Comparison of ENCODE assay signal across 22 cellular contexts in the genomic region with DNA sequence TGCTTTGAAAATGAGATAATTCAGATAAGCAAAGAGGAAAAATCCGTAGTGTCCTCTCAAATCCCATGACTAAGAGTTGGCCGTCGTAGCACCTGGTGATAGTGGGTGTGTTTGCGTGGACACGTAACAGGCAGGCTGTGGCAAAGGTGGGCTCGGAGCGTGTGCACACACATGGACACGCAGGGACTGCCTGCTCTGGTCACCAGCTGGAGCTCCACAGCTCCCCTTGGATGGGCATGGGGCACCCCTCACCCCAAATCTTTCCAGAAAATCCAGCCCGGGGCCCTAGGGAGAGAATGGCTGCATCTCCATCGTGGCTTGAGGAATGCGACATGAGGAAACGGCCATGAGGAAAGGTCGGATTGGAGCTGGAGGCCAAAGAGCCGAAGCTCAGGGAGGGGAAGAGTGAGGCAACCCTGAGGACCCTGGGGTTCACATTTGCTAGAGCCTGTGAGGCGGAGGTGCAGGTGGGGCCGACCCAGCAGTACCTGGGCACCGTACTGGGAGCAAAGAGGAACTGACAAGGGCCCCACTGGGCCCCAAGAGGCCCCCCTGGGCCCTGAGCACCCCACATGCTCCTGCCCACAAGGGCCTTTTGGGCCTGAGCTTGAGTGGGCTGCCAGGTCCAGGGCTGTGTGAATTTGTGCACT. TPM values are rescaled to one million over a fixed set of nuclear protein-coding genes. Genes with fewer than 3 reads are reported as not detected.
DNase-seq lines count a peak whose midpoint lies in the region; ATAC-seq, FAIRE-seq and TF ChIP-seq lines count a peak whose summit lies in the region.
"Had no signal": no experiment of that assay in that cellular context is flagged by ENCODE, and none has a peak within 500 bp of the region (broad histone marks: within the 10 kb centered on the region; RNA-seq: fewer than 3 reads in every experiment).

No MANE protein-coding gene starts in this region.

- H3K4me3 Mint-ChIP-seq in activated T-cell treated with anti-CD3 and anti-CD28 coated beads, Interleukin-2, amount 50 U/mL, for 24 hours = no peak overlapping the region
- H3K4me3 Mint-ChIP-seq: CD4-positive, alpha-beta memory T cell had no signal

- peak overlapping the region; percentile 32; the same call in 1 of the 2 replicates for H3K18ac ChIP-seq in H1 (ENCODE audit: extremely low read depth, low read length)
- peak overlapping the region; percentile 57 for H3K18ac ChIP-seq in neuronal stem cell (ENCODE audit: low read length)

- H2AK5ac ChIP-seq in H1 (ENCODE audit: low read depth, low read length) (no peak overlapping the region), neuronal stem cell (ENCODE audit: low read depth, low read length) (no peak overlapping the region)

- H3K27ac ChIP-seq in H1 (ENCODE audit: low read depth, low read length) = no peak overlapping the region
- H3K27ac ChIP-seq in neuronal stem cell (replicated peaks; ENCODE audit: low read length) = no peak overlapping the region
- H3K27ac ChIP-seq: BLaER1 treated with 17β-estradiol and CSF1 and Interleukin-3, amounts not matched to agents 10 nM and 100 nM; RWPE1 had no signal

- H3K9me3 ChIP-seq in H1 (ENCODE audit: insufficient read depth in 2 of 2, low read depth in 1 of 2, low read length in 1 of 2) (no peaks in the 10 kb centered on the region), neuronal stem cell (replicated peaks in 1 of 2; ENCODE audit: control insufficient read depth in 2 of 2, insufficient read depth in 1 of 2, low read depth in 1 of 2, low read length in 2 of 2) (no peaks in the 10 kb centered on the region)
- H3K9me3 ChIP-seq: BLaER1 treated with 17β-estradiol and CSF1 and Interleukin-3, amounts not matched to agents 10 nM and 100 nM; Caco-2 had no signal

- H3K56ac ChIP-seq in H1 (replicated peaks; ENCODE audit: insufficient read length, low read depth, low read length) = no peak overlapping the region

- no peak overlapping the region for H2BK15ac ChIP-seq in H1 (ENCODE audit: low read length)
- H2BK15ac ChIP-seq in neuronal stem cell (ENCODE audit: low read length) = no peak overlapping the region

- H2BK12ac ChIP-seq in H1 (ENCODE audit: low read depth, low read length) (no peak overlapping the region), neuronal stem cell (ENCODE audit: low read length) (no peak overlapping the region)

- H3K23ac ChIP-seq in H1 (ENCODE audit: insufficient read length) (no peak overlapping the region), neuronal stem cell (ENCODE audit: low read depth, low read length, poor library complexity) (peak overlapping the region; percentile 55)

- FAIRE-seq in H1 (lab: Jason Lieb, UNC) = no peak
- FAIRE-seq: GM12878, K562 had no signal

- no peak overlapping the region for H4K5ac ChIP-seq in H1 (ENCODE audit: insufficient read length, low read depth, low read length)

- H4K8ac ChIP-seq in H1 (ENCODE audit: extremely low read depth, insufficient read depth, low read length) = no peak overlapping the region
- no peak overlapping the region for H4K8ac ChIP-seq in neuronal stem cell (ENCODE audit: low read depth, low read length)

- H3K14ac ChIP-seq in H1 (ENCODE audit: insufficient read length) (no peak overlapping the region), neuronal stem cell (ENCODE audit: low read length) (peak overlapping the region; percentile 17)

- WGBS in H1 (ENCODE audit: extremely low coverage in 1 of 2, insufficient coverage in 1 of 2, insufficient read length in 1 of 2, insufficient replicate concordance in 2 of 2, low coverage in 1 of 2, low lambda C conversion rate in 2 of 2, missing lambda C conversion rate in 1 of 2), 2 experiments = 88% methylated on average over 17 of the region's 17 CpGs; no CpG with 5 or more reads in 1 of the 2 experiments
- no CpG with 5 or more reads among the region's 17 CpGs for WGBS in neuronal stem cell (ENCODE audit: extremely low coverage in 2 of 2, insufficient read length in 2 of 2, insufficient replicate concordance in 1 of 2), 2 donors

- no peak overlapping the region for H3K27ac Mint-ChIP-seq in activated T-cell treated with anti-CD3 and anti-CD28 coated beads, Interleukin-2, amount 50 U/mL, for 24 hours

- intact Hi-C loops in Right ventricle myocardium superior (cut with DNase I) = no loop called here
- intact Hi-C loops in left cardiac atrium (cut with DNase I) = no loop called here

- H4K91ac ChIP-seq in H1 (replicated peaks; ENCODE audit: insufficient read length, low read length) = no peak overlapping the region
- H4K91ac ChIP-seq in neuronal stem cell (ENCODE audit: low read depth, low read length, poor library complexity) = no peak overlapping the region

- CTCF ChIA-PET in H1 (lab: Charles Lee; ENCODE audit: partially characterized antibody) = interaction anchor here (1.4 kb wide), 1 partner anchor 27 kb away, joined by 4 read pairs; no protein-coding TSS in a partner anchor

- no peak overlapping the region for H2BK120ac ChIP-seq in H1 (replicated peaks; ENCODE audit: low read depth, low read length)
- H2BK120ac ChIP-seq in neuronal stem cell (ENCODE audit: low read depth, low read length) = peak overlapping the region; percentile 72

- H3K4me3 ChIP-seq in H1 (ENCODE audit: extremely low read depth in 1 of 4, insufficient read depth in 2 of 4, low read depth in 3 of 4, low read length in 4 of 4) = no peak overlapping the region
- no peak overlapping the region for H3K4me3 ChIP-seq in neuronal stem cell (ENCODE audit: low read length in 2 of 2)
- H3K4me3 ChIP-seq: BLaER1 treated with 17β-estradiol and CSF1 and Interleukin-3, amounts not matched to agents 10 nM and 100 nM; GM12878; K562 had no signal

- H3K4me2 ChIP-seq in H1 (ENCODE audit: insufficient read depth in 1 of 2, low read depth in 2 of 2, low read length in 2 of 2) (no peak overlapping the region), neuronal stem cell (ENCODE audit: insufficient read depth, low read length, poor library complexity, severe bottlenecking) (no peak overlapping the region)

- H2BK20ac ChIP-seq in H1 (ENCODE audit: low read length) = no peak overlapping the region

- TF ChIP-seq EP300 in H1 (IDR thresholded peaks at IDR 0.05; ENCODE audit: borderline replicate concordance in 1 of 2, low read depth in 2 of 2, low read length in 2 of 2) = no peak

- H3K23me2 ChIP-seq in H1 (ENCODE audit: low read depth, low read length) = no peaks in the 10 kb centered on the region

- no peak for ATAC-seq in Right ventricle myocardium superior (ENCODE audit: poor library complexity)
- ATAC-seq in left cardiac atrium = no peak
- ATAC-seq in HG03095 (IDR thresholded peaks at IDR 0.05; ENCODE audit: unreplicated experiment) = no peak
- ATAC-seq: GM12878 had no signal

- no peak overlapping the region for H2BK5ac ChIP-seq in H1 (ENCODE audit: low read depth, low read length)
- peak overlapping the region; percentile 39 for H2BK5ac ChIP-seq in neuronal stem cell (ENCODE audit: low read length)

- no peak for TF ChIP-seq RAD21 in H1 (IDR thresholded peaks at IDR 0.05 in 1 of 2, conservative IDR thresholded peaks at IDR 0.05 in 1 of 2; ENCODE audit: low read depth in 2 of 2, low read length in 2 of 2)

- H3K9ac ChIP-seq in H1 (replicated peaks in 1 of 4; ENCODE audit: extremely low read depth in 1 of 4, low read depth in 3 of 4, low read length in 3 of 4) = no peak overlapping the region
- no peak overlapping the region for H3K9ac ChIP-seq in neuronal stem cell (ENCODE audit: low read depth, low read length, poor library complexity)
- H3K9ac ChIP-seq: BLaER1 treated with 17β-estradiol and CSF1 and Interleukin-3, amounts not matched to agents 10 nM and 100 nM had no signal

- H3K4me1 ChIP-seq in H1 (replicated peaks in 1 of 4; ENCODE audit: control insufficient read depth in 3 of 4, insufficient read depth in 4 of 4, low read length in 3 of 4) = peaks cover 0 to 6% (median 3%) of the 10 kb centered on the region in 4 experiments; a peak in 4 of 7 replicates
- peaks cover 0 to 5% of the 10 kb centered on the region in 2 donors for H3K4me1 ChIP-seq in neuronal stem cell (ENCODE audit: control insufficient read depth in 2 of 2, insufficient read depth in 1 of 2, low read depth in 1 of 2, low read length in 2 of 2)

- H3K4ac ChIP-seq in H1 (replicated peaks; ENCODE audit: insufficient read length, low read depth, low read length) (no peak overlapping the region), neuronal stem cell (ENCODE audit: low read length) (no peak overlapping the region)

- no peaks in the 10 kb centered on the region for H3K79me2 ChIP-seq in H1 (ENCODE audit: control insufficient read depth in 1 of 2, insufficient read depth in 2 of 2, low read length in 2 of 2)

- DNase-seq in Right ventricle myocardium superior (peak; percentile 27), left cardiac atrium (no peak), H1 (ENCODE audit: low read depth in 1 of 2, low spot score in 2 of 2) (no peak), neuronal stem cell (ENCODE audit: low spot score) (no peak), NCI-H187 treated with DMSO at 0.1 percent for 48 hours (lab: John Stamatoyannopoulos, UW) (no peak), GOT3 (lab: John Stamatoyannopoulos, UW) (no peak)
- DNase-seq in activated T-cell treated with anti-CD3 and anti-CD28 coated beads, Interleukin-2, amount 50 U/mL, for 24 hours = no peak
- DNase-seq: 8988T; Caco-2; CD4-positive, alpha-beta memory T cell; DMS 273 treated with DMSO at 0.1 percent for 48 hours; DND-41; MM.1S; NCI-H1048; NCI-H1930; NCI-H2227 treated with DMSO at 0.1 percent for 48 hours; NCI-H510A had no signal

- POLR2A ChIA-PET in H1 (lab: Charles Lee; ENCODE audit: partially characterized antibody) = no interaction called here

- no peaks in the 10 kb centered on the region for H3K27me3 ChIP-seq in H1 (replicated peaks in 1 of 4; ENCODE audit: control insufficient read depth in 3 of 4, extremely low read depth in 1 of 4, insufficient read depth in 3 of 4, low read length in 3 of 4)
- no peaks in the 10 kb centered on the region for H3K27me3 ChIP-seq in neuronal stem cell (ENCODE audit: control insufficient read depth in 3 of 3, insufficient read depth in 3 of 3, low read depth in 1 of 3, low read length in 3 of 3)
- H3K27me3 ChIP-seq: BLaER1 treated with 17β-estradiol and CSF1 and Interleukin-3, amounts not matched to agents 10 nM and 100 nM had no signal

- H3K4me1 Mint-ChIP-seq in activated T-cell treated with anti-CD3 and anti-CD28 coated beads, Interleukin-2, amount 50 U/mL, for 24 hours (ENCODE audit: low read depth) = no peaks in the 10 kb centered on the region
- H3K4me1 Mint-ChIP-seq: CD4-positive, alpha-beta memory T cell had no signal

- no peak for TF ChIP-seq CTCF in H1 (IDR thresholded peaks at IDR 0.05; ENCODE audit: control extremely low read depth in 1 of 3, insufficient read depth in 1 of 3, low read depth in 1 of 3, low read length in 3 of 3)

- H3K36me3 ChIP-seq in H1 (ENCODE audit: control insufficient read depth in 2 of 4, insufficient read depth in 4 of 4, low read length in 3 of 4) = no peaks in the 10 kb centered on the region
- no peaks in the 10 kb centered on the region for H3K36me3 ChIP-seq in neuronal stem cell (replicated peaks in 1 of 2; ENCODE audit: control insufficient read depth in 2 of 2, insufficient read depth in 2 of 2, low read length in 2 of 2)
- H3K36me3 ChIP-seq: BLaER1 treated with 17β-estradiol and CSF1 and Interleukin-3, amounts not matched to agents 10 nM and 100 nM had no signal

- TF ChIP-seq POLR2A in H1 (IDR thresholded peaks at IDR 0.05; ENCODE audit: control extremely low read depth in 1 of 2, low read depth in 2 of 2, low read length in 2 of 2) = no peak

- no peaks in the 10 kb centered on the region for H3K27me3 Mint-ChIP-seq in activated T-cell treated with anti-CD3 and anti-CD28 coated beads, Interleukin-2, amount 50 U/mL, for 24 hours

- H3K36me3 Mint-ChIP-seq in activated T-cell treated with anti-CD3 and anti-CD28 coated beads, Interleukin-2, amount 50 U/mL, for 24 hours (ENCODE audit: low read depth) = no peaks in the 10 kb centered on the region
- H3K36me3 Mint-ChIP-seq: CD4-positive, alpha-beta memory T cell had no signal

- H3K79me1 ChIP-seq in H1 (ENCODE audit: low read depth, low read length) (no peaks in the 10 kb centered on the region), neuronal stem cell (ENCODE audit: low read depth, low read length) (peaks cover 1% of the 10 kb centered on the region)

- H4K20me1 ChIP-seq in H1 (replicated peaks in 1 of 2; ENCODE audit: control insufficient read depth in 1 of 2, insufficient read depth in 2 of 2, low read length in 2 of 2) = no peaks in the 10 kb centered on the region
- H4K20me1 ChIP-seq: BLaER1 treated with 17β-estradiol and CSF1 and Interleukin-3, amounts not matched to agents 10 nM and 100 nM had no signal

- no peak overlapping the region for H2AFZ ChIP-seq in H1 (ENCODE audit: low read length)
- no peak overlapping the region for H2AFZ ChIP-seq in neuronal stem cell (ENCODE audit: low read length)

- no peaks in the 10 kb centered on the region for H3K9me3 Mint-ChIP-seq in activated T-cell treated with anti-CD3 and anti-CD28 coated beads, Interleukin-2, amount 50 U/mL, for 24 hours
- H3K9me3 Mint-ChIP-seq: CD4-positive, alpha-beta memory T cell had no signal

RNA-seq across cellular contexts. Expression of gene DNAH17, which starts 51.6 kb away (rescaled TPM):
- not detected for total RNA-seq in Right ventricle myocardium superior
- total RNA-seq in left cardiac atrium = under 1 TPM; 0.21 to 0.32 TPM
- 0.67 and 1.1 TPM in 2 replicates for total RNA-seq in H1 (2021; fragmentation: NEBNext Ultra II Directional; extraction: Animal tissue kit (Norgen Biotek cat#: 25700))
- 0.14 and 0.19 TPM in 2 replicates for polyA plus RNA-seq in H1 (2011; rRNA removed)
- polyA plus RNA-seq in H1 (2011; cell fraction: cytosol; rRNA removed) = 0.17 TPM
- polyA plus RNA-seq in H1 (2011; cell fraction: nucleus; rRNA removed) = 0.57 TPM
- polyA plus RNA-seq in H1 (2012, experiment 1 of 2) = 2.2 to 3.9 TPM (median 3.1 TPM) in 4 replicates
- polyA plus RNA-seq in H1 (2012, experiment 2 of 2) = 0.28 TPM
- 0.59 TPM for polyA plus RNA-seq in H1 (2013, experiment 1 of 2)
- polyA plus RNA-seq in H1 (2013, experiment 2 of 2) = 0.40 TPM
- polyA minus RNA-seq in H1 (2011; rRNA and poly(A)+ RNA removed) = 0.19 and 0.20 TPM in 2 replicates
- polyA minus RNA-seq in H1 (2011; cell fraction: cytosol; rRNA and poly(A)+ RNA removed) = not detected
- 0.20 TPM for polyA minus RNA-seq in H1 (2011; cell fraction: nucleus; rRNA and poly(A)+ RNA removed)
- 0.03 TPM for polyA plus RNA-seq in neuronal stem cell (2013, experiment 1 of 2)
- polyA plus RNA-seq in neuronal stem cell (2013, experiment 2 of 2) = 0.04 TPM
